In genomic region chr9:133345596-133345995, GRCh38 we compare ENCODE assay signal across 13 cellular contexts.
"Had no signal": no experiment of that assay in that cellular context is flagged by ENCODE, and none has a peak within 500 bp of the region (broad histone marks: within the 10 kb centered on the region; RNA-seq: fewer than 3 reads in every experiment).

No MANE protein-coding gene starts in this region.

- H3K4me1 ChIP-seq: foreskin keratinocyte had no signal

- ATAC-seq: foreskin keratinocyte, left lobe of liver had no signal

- H3K27me3 ChIP-seq: foreskin keratinocyte, stomach had no signal

- DNase-seq: activated CD4-positive, alpha-beta T cell treated with anti-CD3 and anti-CD28 coated beads, Interleukin-2, amount 10 ng/mL, durations not matched to agents 24 days and 14 days; central memory CD4-positive, alpha-beta T cell; effector CD4-positive, alpha-beta T cell; foreskin keratinocyte; head of caudate nucleus; retina; stimulated activated CD4-positive, alpha-beta T cell treated with anti-CD3 and anti-CD28 coated beads, Interleukin-15, amount 100 ng/mL, for 24 hours; stimulated activated CD4-positive, alpha-beta T cell treated with anti-CD3 and anti-CD28 coated beads, Interleukin-4, amount 100 ng/mL, for 24 hours; stomach; T1000 had no signal

- H3K9me3 Mint-ChIP-seq: activated CD4-positive, alpha-beta T cell treated with anti-CD3 and anti-CD28 coated beads, Interleukin-2, amount 10 ng/mL, durations not matched to agents 24 days and 14 days had no signal

- H3K9ac ChIP-seq: parathyroid adenoma had no signal

- H3K9me3 ChIP-seq: stomach, thoracic aorta had no signal

- H3K27ac ChIP-seq: foreskin keratinocyte, parathyroid adenoma had no signal
